Comparison of ENCODE assay signal across 24 cellular contexts in genomic region chr10:13221572-13221971, GRCh38. TPM values are rescaled to one million over a fixed set of nuclear protein-coding genes. Genes with fewer than 3 reads are reported as not detected.
DNase-seq lines count a peak whose midpoint lies in the region; ATAC-seq, FAIRE-seq and TF ChIP-seq lines count a peak whose summit lies in the region.
"Had no signal": no experiment of that assay in that cellular context is flagged by ENCODE, and none has a peak within 500 bp of the region (broad histone marks: within the 10 kb centered on the region; RNA-seq: fewer than 3 reads in every experiment).

No MANE protein-coding gene starts in this region.

- 33% methylated on average over 8 of the region's 8 CpGs for WGBS in K562 (ENCODE audit: insufficient coverage, low coverage, missing lambda C conversion rate)
- WGBS in body of pancreas, 2 donors, result 84 to 85% methylated on average over 8 of the region's 8 CpGs

- H3K79me2 ChIP-seq in PC-3 (ENCODE audit: low read length), result no peaks in the 10 kb centered on the region
- no peaks in the 10 kb centered on the region for H3K79me2 ChIP-seq in K562 (ENCODE audit: control insufficient read depth, insufficient read depth, low read length)

- H3K4me2 ChIP-seq in PC-3 (ENCODE audit: low read length) (no peak overlapping the region), K562 (ENCODE audit: insufficient read depth, low read length) (no peak overlapping the region)
- H3K4me2 ChIP-seq: A549 had no signal

- H3K27me3 Mint-ChIP-seq in activated T-helper 1 cell treated with anti-CD3 and anti-CD28 coated beads, Interleukin-12 subunit alpha, Interleukin-12 subunit beta, Interleukin-2, Interleukin-4 antibody, amounts not matched to agents 30 ng/mL and 10 ng/mL and 1 ng/mL, durations not matched to agents 14 hours and 24 hours and 36 hours (ENCODE audit: insufficient read depth), result no peaks in the 10 kb centered on the region
- H3K27me3 Mint-ChIP-seq: CD4-positive, alpha-beta memory T cell had no signal

- no peaks in the 10 kb centered on the region for H3K36me3 ChIP-seq in PC-3 (ENCODE audit: low read depth, low read length)
- H3K36me3 ChIP-seq in K562 (ENCODE audit: control insufficient read depth, insufficient read depth, low read length), result no peaks in the 10 kb centered on the region
- H3K36me3 ChIP-seq in colonic mucosa, result no peaks in the 10 kb centered on the region
- no peaks in the 10 kb centered on the region for H3K36me3 ChIP-seq in body of pancreas (replicated peaks in 1 of 2; ENCODE audit: insufficient read depth in 1 of 2, low read depth in 2 of 2)
- H3K36me3 ChIP-seq: HAP-1 had no signal

- no peaks in the 10 kb centered on the region for H3K4me1 Mint-ChIP-seq in stimulated activated effector memory CD8-positive, alpha-beta T cell treated with anti-CD3 and anti-CD28 coated beads, Interleukin-12 subunit alpha, Interleukin-12 subunit beta, amount 100 ng/mL, for 72 hours
- no peaks in the 10 kb centered on the region for H3K4me1 Mint-ChIP-seq in activated T-helper 1 cell treated with anti-CD3 and anti-CD28 coated beads, Interleukin-12 subunit alpha, Interleukin-12 subunit beta, Interleukin-2, Interleukin-4 antibody, amounts not matched to agents 30 ng/mL and 10 ng/mL and 1 ng/mL, durations not matched to agents 14 hours and 24 hours and 36 hours (ENCODE audit: low read depth)
- H3K4me1 Mint-ChIP-seq: CD4-positive, alpha-beta memory T cell had no signal

- TF ChIP-seq EP300 in K562 (IDR thresholded peaks at IDR 0.05; ENCODE audit: low read length), result no peak

- H3K9me3 ChIP-seq in PC-3 (ENCODE audit: low read length) (no peaks in the 10 kb centered on the region), K562 (replicated peaks; ENCODE audit: control insufficient read depth, insufficient read depth, low read depth, low read length) (no peaks in the 10 kb centered on the region), colonic mucosa (no peaks in the 10 kb centered on the region), body of pancreas (no peaks in the 10 kb centered on the region)
- H3K9me3 ChIP-seq: A549, Caco-2, HAP-1 had no signal

- H3K36me3 Mint-ChIP-seq in stimulated activated effector memory CD8-positive, alpha-beta T cell treated with anti-CD3 and anti-CD28 coated beads, Interleukin-12 subunit alpha, Interleukin-12 subunit beta, amount 100 ng/mL, for 72 hours, result no peaks in the 10 kb centered on the region
- H3K36me3 Mint-ChIP-seq in activated T-helper 1 cell treated with anti-CD3 and anti-CD28 coated beads, Interleukin-12 subunit alpha, Interleukin-12 subunit beta, Interleukin-2, Interleukin-4 antibody, amounts not matched to agents 30 ng/mL and 10 ng/mL and 1 ng/mL, durations not matched to agents 14 hours and 24 hours and 36 hours (ENCODE audit: low read depth), result no peaks in the 10 kb centered on the region
- H3K36me3 Mint-ChIP-seq: CD4-positive, alpha-beta memory T cell had no signal

- H3K27me3 ChIP-seq in PC-3 (ENCODE audit: low read length), result no peaks in the 10 kb centered on the region
- no peaks in the 10 kb centered on the region for H3K27me3 ChIP-seq in K562 (ENCODE audit: control insufficient read depth in 2 of 2, insufficient read depth in 2 of 2, low read length in 2 of 2)
- H3K27me3 ChIP-seq in colonic mucosa, result no peaks in the 10 kb centered on the region
- no peaks in the 10 kb centered on the region for H3K27me3 ChIP-seq in body of pancreas

- ATAC-seq in PC-3, result peak; percentile 61
- no peak for ATAC-seq in K562
- peak; percentile 39 for ATAC-seq in stimulated activated effector memory CD8-positive, alpha-beta T cell treated with anti-CD3 and anti-CD28 coated beads, Interleukin-12 subunit alpha, Interleukin-12 subunit beta, amount 100 ng/mL, for 72 hours
- ATAC-seq in body of pancreas, result no peak
- ATAC-seq: A549 had no signal

- no peak for TF ChIP-seq CTCF in PC-3 (conservative IDR thresholded peaks at IDR 0.05; ENCODE audit: low read depth, low read length)
- TF ChIP-seq CTCF in K562 (IDR thresholded peaks at IDR 0.05 in 2 of 3, conservative IDR thresholded peaks at IDR 0.05 in 1 of 3; ENCODE audit: insufficient read depth in 2 of 3, low read depth in 1 of 3, low read length in 3 of 3), result no peak
- TF ChIP-seq CTCF in colonic mucosa (IDR thresholded peaks at IDR 0.05), result no peak
- no peak for TF ChIP-seq CTCF in body of pancreas (IDR thresholded peaks at IDR 0.05)

- POLR2A ChIA-PET in PC-3 (lab: Charles Lee; ENCODE audit: unreplicated experiment) (no interaction called here), K562 (lab: Yijun Ruan, JAX) (interaction anchor here (1.5 kb wide), 1 partner anchor 9 kb away, joined by 9 read pairs; no protein-coding TSS in a partner anchor)

- H3K9ac ChIP-seq in PC-3 (ENCODE audit: low read length) (no peak overlapping the region), K562 (ENCODE audit: insufficient read depth in 1 of 2, low read depth in 2 of 2, low read length in 2 of 2) (no peak overlapping the region), colonic mucosa (ENCODE audit: low read depth in 2 of 2, low read length in 2 of 2) (no peak overlapping the region)

- H3K27ac ChIP-seq in PC-3 (ENCODE audit: low read length), result no peak overlapping the region
- H3K27ac ChIP-seq in K562 (ENCODE audit: extremely low read depth, low read depth, low read length), result no peak overlapping the region
- no peak overlapping the region for H3K27ac ChIP-seq in colonic mucosa
- no peak overlapping the region for H3K27ac ChIP-seq in body of pancreas
- H3K27ac ChIP-seq: A549 had no signal

- CTCF ChIA-PET in PC-3 (lab: Charles Lee), result interaction anchor here (1.0 kb wide), 1 partner anchor 15 kb away, joined by 3 read pairs; no protein-coding TSS in a partner anchor
- CTCF ChIA-PET in K562 (lab: Yijun Ruan, JAX; ENCODE audit: low intra/inter-chr PET ratio), result interaction anchor here (0.5 kb wide), 1 partner anchor 121 kb away, joined by 3 read pairs; no protein-coding TSS in a partner anchor

- peaks cover 3% of the 10 kb centered on the region; the same call in 1 of the 2 replicates for H3K4me1 ChIP-seq in PC-3 (ENCODE audit: insufficient read depth, low read length)
- H3K4me1 ChIP-seq in K562 (replicated peaks in 1 of 2; ENCODE audit: control insufficient read depth in 2 of 2, insufficient read depth in 2 of 2, low read length in 2 of 2), result no peaks in the 10 kb centered on the region; a peak in 2 of 5 replicates
- no peaks in the 10 kb centered on the region for H3K4me1 ChIP-seq in colonic mucosa
- no peaks in the 10 kb centered on the region for H3K4me1 ChIP-seq in body of pancreas
- H3K4me1 ChIP-seq: Caco-2, HAP-1 had no signal

- no peak overlapping the region for H3K27ac Mint-ChIP-seq in stimulated activated effector memory CD8-positive, alpha-beta T cell treated with anti-CD3 and anti-CD28 coated beads, Interleukin-12 subunit alpha, Interleukin-12 subunit beta, amount 100 ng/mL, for 72 hours
- no peak overlapping the region for H3K27ac Mint-ChIP-seq in activated T-helper 1 cell treated with anti-CD3 and anti-CD28 coated beads, Interleukin-12 subunit alpha, Interleukin-12 subunit beta, Interleukin-2, Interleukin-4 antibody, amounts not matched to agents 30 ng/mL and 10 ng/mL and 1 ng/mL, durations not matched to agents 14 hours and 24 hours and 36 hours
- H3K27ac Mint-ChIP-seq: CD4-positive, alpha-beta memory T cell; HFFc6 had no signal

- H3K9me1 ChIP-seq in K562 (ENCODE audit: control insufficient read depth, insufficient read depth, low read length), result no peaks in the 10 kb centered on the region

- no peaks in the 10 kb centered on the region for H3F3A ChIP-seq in PC-3 (ENCODE audit: low read length, unreplicated experiment)

- H3K4me3 ChIP-seq in PC-3 (ENCODE audit: low read length) (no peak overlapping the region), K562 (no peak overlapping the region), colonic mucosa (no peak overlapping the region), body of pancreas (no peak overlapping the region)
- H3K4me3 ChIP-seq: A549, HAP-1 had no signal

- no peaks in the 10 kb centered on the region for H3K9me3 Mint-ChIP-seq in stimulated activated effector memory CD8-positive, alpha-beta T cell treated with anti-CD3 and anti-CD28 coated beads, Interleukin-12 subunit alpha, Interleukin-12 subunit beta, amount 100 ng/mL, for 72 hours
- no peaks in the 10 kb centered on the region for H3K9me3 Mint-ChIP-seq in activated T-helper 1 cell treated with anti-CD3 and anti-CD28 coated beads, Interleukin-12 subunit alpha, Interleukin-12 subunit beta, Interleukin-2, Interleukin-4 antibody, amounts not matched to agents 30 ng/mL and 10 ng/mL and 1 ng/mL, durations not matched to agents 14 hours and 24 hours and 36 hours
- H3K9me3 Mint-ChIP-seq: CD4-positive, alpha-beta memory T cell; HFFc6 had no signal

- H4K20me1 ChIP-seq in PC-3 (ENCODE audit: low read length), result no peaks in the 10 kb centered on the region
- H4K20me1 ChIP-seq in K562 (replicated peaks; ENCODE audit: control insufficient read depth, insufficient read depth, low read length), result no peaks in the 10 kb centered on the region; the same call in 1 of the 2 replicates

- in situ Hi-C loops in Caki2 (cut with HindIII; ENCODE audit: low pct_unique_long_range_greater_than_20kb, low sequenced_read_pairs) (no loop called here), K562 (cut with MboI) (loop anchor here (5.0 kb wide), 1 partner anchor 81 kb away; the partner anchor contains the start of gene PHYH)

- H2AFZ ChIP-seq in PC-3 (ENCODE audit: low read length) (no peak overlapping the region), K562 (ENCODE audit: low read depth, low read length) (no peak overlapping the region)

- no peaks in the 10 kb centered on the region for H3K9me2 ChIP-seq in PC-3 (replicated peaks; ENCODE audit: low read length)

- TF ChIP-seq POLR2A in K562 (conservative IDR thresholded peaks at IDR 0.05) (no peak), body of pancreas (IDR thresholded peaks at IDR 0.05) (no peak)

- BruUV-seq in PC-3 (replicated peaks; lab: Mats Ljungman, UMichigan) (no TSS peak), K562 (replicated peaks; lab: Mats Ljungman, UMichigan) (no TSS peak)

- no peak for FAIRE-seq in K562 (lab: Jason Lieb, UNC)
- FAIRE-seq: A549, D721Med, GM12891, GM18507, H54 had no signal

- peak; percentile 50 for DNase-seq in Caki2 (ENCODE audit: low read depth)
- peak; percentile 46 for DNase-seq in PC-3
- no peak for DNase-seq in K562 (ENCODE audit: extremely low read depth in 1 of 4, low spot score in 3 of 4)
- no peak for DNase-seq in stimulated activated effector memory CD8-positive, alpha-beta T cell treated with anti-CD3 and anti-CD28 coated beads, Interleukin-12 subunit alpha, Interleukin-12 subunit beta, amount 100 ng/mL, for 72 hours (ENCODE audit: low spot score in 2 of 2)
- no peak for DNase-seq in colonic mucosa
- no peak for DNase-seq in activated T-helper 1 cell treated with anti-CD3 and anti-CD28 coated beads, Interleukin-12 subunit alpha, Interleukin-12 subunit beta, Interleukin-2, Interleukin-4 antibody, amounts not matched to agents 30 ng/mL and 10 ng/mL and 1 ng/mL, durations not matched to agents 14 hours and 24 hours and 36 hours (ENCODE audit: low spot score)
- DNase-seq in body of pancreas, result no peak
- DNase-seq: 8988T; C1 segment of cervical spinal cord; Caco-2; CD4-positive, alpha-beta memory T cell; DMS 273 treated with DMSO at 0.1 percent for 48 hours; DMS79; EL; GDM1; GOT3; HFFc6 had no signal

- intact Hi-C loops in PC-3 (cut with micrococcal nuclease) (loop anchor here (5.0 kb wide), 1 partner anchor 81 kb away; the partner anchor contains the start of gene PHYH), K562 (cut with micrococcal nuclease) (loop anchor here (2.0 to 10.0 kb wide), 2 partner anchors 53 to 131 kb away; no protein-coding TSS in a partner anchor), colonic mucosa (cut with DNase I) (no loop called here), body of pancreas (cut with DNase I) (no loop called here)
- intact Hi-C loops in activated T-helper 1 cell treated with anti-CD3 and anti-CD28 coated beads, Interleukin-12 subunit alpha, Interleukin-12 subunit beta, Interleukin-2, Interleukin-4 antibody, amounts not matched to agents 30 ng/mL and 10 ng/mL and 1 ng/mL, durations not matched to agents 14 hours and 24 hours and 36 hours (cut with micrococcal nuclease), result no loop called here

- no peak overlapping the region for H3K4me3 Mint-ChIP-seq in stimulated activated effector memory CD8-positive, alpha-beta T cell treated with anti-CD3 and anti-CD28 coated beads, Interleukin-12 subunit alpha, Interleukin-12 subunit beta, amount 100 ng/mL, for 72 hours
- H3K4me3 Mint-ChIP-seq in activated T-helper 1 cell treated with anti-CD3 and anti-CD28 coated beads, Interleukin-12 subunit alpha, Interleukin-12 subunit beta, Interleukin-2, Interleukin-4 antibody, amounts not matched to agents 30 ng/mL and 10 ng/mL and 1 ng/mL, durations not matched to agents 14 hours and 24 hours and 36 hours, result no peak overlapping the region
- H3K4me3 Mint-ChIP-seq: CD4-positive, alpha-beta memory T cell; HFFc6 had no signal

- no peak for TF ChIP-seq RAD21 in K562 (CRISPR knock-in tag; conservative IDR thresholded peaks at IDR 0.05 in 1 of 2, IDR thresholded peaks at IDR 0.05 in 1 of 2)

RNA-seq across cellular contexts. Expression of gene UCMA, which starts 12.6 kb away (rescaled TPM):
- not detected in 2 replicates for total RNA-seq in Caki2 (2014; rRNA removed; shearing (Covaris generic); ENCODE audit: low replicate concordance)
- not detected in 2 replicates for total RNA-seq in PC-3 (2014; rRNA removed)
- not detected in 2 replicates for total RNA-seq in K562 (2011; cell fraction: chromatin; rRNA removed; ENCODE audit: low replicate concordance)
- total RNA-seq in K562 (2011; cell fraction: nucleolus; rRNA removed), result not detected in 2 replicates
- not detected in 2 replicates for total RNA-seq in K562 (2011; cell fraction: nucleoplasm; rRNA removed)
- total RNA-seq in K562 (2014; rRNA removed), result not detected in 2 replicates
- total RNA-seq in K562 (2014; rRNA removed; fragmentation: Illumina TruSeq; extraction: Trizol), result not detected in 2 replicates
- total RNA-seq in K562 (2015; rRNA removed; fragmentation: Illumina TruSeq; extraction: Trizol), result not detected in 2 replicates
- total RNA-seq in K562 (2021), result not detected in 2 replicates
- not detected in 2 replicates for polyA plus RNA-seq in K562 (2011; rRNA removed)
- not detected in 2 replicates for polyA plus RNA-seq in K562 (2011; cell fraction: cytosol; rRNA removed)
- not detected in 2 replicates for polyA plus RNA-seq in K562 (2011; cell fraction: nucleus; rRNA removed)
- polyA plus RNA-seq in K562 (2012), result not detected in 2 replicates
- polyA plus RNA-seq in K562 (2014; fragmentation: Illumina TruSeq; extraction: Trizol), result not detected in 2 replicates
- polyA plus RNA-seq in K562 (2014; fragmentation: Nextera tagmentation; extraction: Ambion mirVana), result not detected
- polyA plus RNA-seq in K562 (2014; rRNA removed), result not detected in 2 replicates
- polyA minus RNA-seq in K562 (2011; rRNA and poly(A)+ RNA removed), result not detected in 2 replicates
- not detected in 2 replicates for polyA minus RNA-seq in K562 (2011; cell fraction: cytosol; rRNA and poly(A)+ RNA removed)
- polyA minus RNA-seq in K562 (2011; cell fraction: nucleus; rRNA and poly(A)+ RNA removed), result not detected in 2 replicates
- not detected for total RNA-seq in colonic mucosa
- total RNA-seq in activated T-helper 1 cell treated with anti-CD3 and anti-CD28 coated beads, Interleukin-12 subunit alpha, Interleukin-12 subunit beta, Interleukin-2, Interleukin-4 antibody, amounts not matched to agents 30 ng/mL and 10 ng/mL and 1 ng/mL, durations not matched to agents 14 hours and 24 hours and 36 hours, result not detected in 2 replicates
- total RNA-seq in body of pancreas, result not detected
- total RNA-seq: Caco-2; CD4-positive, alpha-beta memory T cell; HFFc6 had no signal
- polyA plus RNA-seq: A549; BJ; CD4-positive, alpha-beta memory T cell had no signal

Comparison
In these comparisons a context has a peak if more than half of its experiments do, and no peak if none do; other contexts are left out.
1. DNase-seq: peak in Caki2 (single experiment) and PC-3 (single experiment); none in K562 (0 of 4), stimulated activated effector memory CD8-positive, alpha-beta T cell treated with anti-CD3 and anti-CD28 coated beads, Interleukin-12 subunit alpha, Interleukin-12 subunit beta, amount 100 ng/mL, for 72 hours (0 of 2), colonic mucosa (single experiment), activated T-helper 1 cell treated with anti-CD3 and anti-CD28 coated beads, Interleukin-12 subunit alpha, Interleukin-12 subunit beta, Interleukin-2, Interleukin-4 antibody, amounts not matched to agents 30 ng/mL and 10 ng/mL and 1 ng/mL, durations not matched to agents 14 hours and 24 hours and 36 hours (single experiment) and body of pancreas (0 of 4).
2. ATAC-seq: peak in PC-3 (single experiment) and stimulated activated effector memory CD8-positive, alpha-beta T cell treated with anti-CD3 and anti-CD28 coated beads, Interleukin-12 subunit alpha, Interleukin-12 subunit beta, amount 100 ng/mL, for 72 hours (single experiment); none in K562 (single experiment) and body of pancreas (single experiment).
3. intact Hi-C loops: an anchor here in PC-3 (5.0 kb wide) and K562 (2.0 to 10.0 kb wide); none called in colonic mucosa, activated T-helper 1 cell treated with anti-CD3 and anti-CD28 coated beads, Interleukin-12 subunit alpha, Interleukin-12 subunit beta, Interleukin-2, Interleukin-4 antibody, amounts not matched to agents 30 ng/mL and 10 ng/mL and 1 ng/mL, durations not matched to agents 14 hours and 24 hours and 36 hours and body of pancreas.